In the genomic region with DNA sequence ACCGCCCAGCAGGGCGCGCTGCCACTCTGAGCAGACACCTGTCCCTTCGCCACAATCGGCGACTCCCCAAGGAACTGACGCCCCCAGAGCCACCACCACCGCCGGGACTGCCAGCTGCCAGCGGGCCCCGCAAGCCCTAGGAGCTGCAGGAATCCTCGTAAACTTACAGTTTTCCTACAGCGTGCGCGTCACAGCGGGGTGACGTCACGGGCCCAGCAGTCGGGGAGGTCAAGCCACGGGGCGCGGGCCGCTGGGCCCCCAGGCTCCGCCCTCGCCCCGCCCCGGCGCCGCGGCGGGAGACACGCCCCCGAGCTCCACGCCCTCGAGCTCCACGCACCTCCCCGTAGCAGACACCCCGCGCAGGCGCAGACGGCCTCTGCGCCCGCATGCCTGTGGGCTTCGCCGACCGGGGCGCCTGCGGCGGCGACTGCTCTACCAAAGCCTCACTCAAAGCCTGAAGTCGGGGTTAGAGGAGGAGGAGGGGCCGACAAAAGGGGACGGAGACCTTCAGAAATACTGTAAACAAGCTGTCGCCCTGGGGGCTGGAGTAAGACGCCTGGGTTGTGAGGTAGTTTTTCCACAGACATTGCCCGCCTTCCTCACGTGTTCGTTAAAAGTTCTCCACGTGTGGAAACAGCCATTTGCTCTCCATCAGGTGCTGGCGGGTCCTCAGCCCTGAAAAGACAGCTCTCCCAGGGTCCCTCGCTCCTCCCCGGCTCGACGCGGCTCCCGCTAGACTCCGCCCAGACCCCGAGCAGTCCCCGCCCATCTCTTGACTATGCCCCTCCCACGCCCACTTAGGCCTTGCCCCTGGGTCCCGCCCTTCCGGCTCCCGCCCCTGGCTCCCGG, we compare ENCODE assay signal across 1 cellular context.
TF ChIP-seq lines count a peak whose summit lies in the region.

A gene with protein sequence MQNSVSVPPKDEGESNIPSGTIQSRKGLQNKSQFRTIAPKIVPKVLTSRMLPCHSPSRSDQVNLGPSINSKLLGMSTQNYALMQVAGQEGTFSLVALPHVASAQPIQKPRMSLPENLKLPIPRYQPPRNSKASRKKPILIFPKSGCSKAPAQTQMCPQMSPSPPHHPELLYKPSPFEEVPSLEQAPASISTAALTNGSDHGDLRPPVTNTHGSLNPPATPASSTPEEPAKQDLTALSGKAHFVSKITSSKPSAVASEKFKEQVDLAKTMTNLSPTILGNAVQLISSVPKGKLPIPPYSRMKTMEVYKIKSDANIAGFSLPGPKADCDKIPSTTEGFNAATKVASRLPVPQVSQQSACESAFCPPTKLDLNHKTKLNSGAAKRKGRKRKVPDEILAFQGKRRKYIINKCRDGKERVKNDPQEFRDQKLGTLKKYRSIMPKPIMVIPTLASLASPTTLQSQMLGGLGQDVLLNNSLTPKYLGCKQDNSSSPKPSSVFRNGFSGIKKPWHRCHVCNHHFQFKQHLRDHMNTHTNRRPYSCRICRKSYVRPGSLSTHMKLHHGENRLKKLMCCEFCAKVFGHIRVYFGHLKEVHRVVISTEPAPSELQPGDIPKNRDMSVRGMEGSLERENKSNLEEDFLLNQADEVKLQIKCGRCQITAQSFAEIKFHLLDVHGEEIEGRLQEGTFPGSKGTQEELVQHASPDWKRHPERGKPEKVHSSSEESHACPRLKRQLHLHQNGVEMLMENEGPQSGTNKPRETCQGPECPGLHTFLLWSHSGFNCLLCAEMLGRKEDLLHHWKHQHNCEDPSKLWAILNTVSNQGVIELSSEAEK (minus strand): TSS at position 200 of the 849 bp plus-strand sequence. CDS start 154,831 bp downstream, outside the sequence.

TF ChIP-seq in HCT116, 20 proteins besides CTCF, POLR2A, EP300 and RAD21 (continued from another document):
- TF ChIP-seq, protein P1, sequence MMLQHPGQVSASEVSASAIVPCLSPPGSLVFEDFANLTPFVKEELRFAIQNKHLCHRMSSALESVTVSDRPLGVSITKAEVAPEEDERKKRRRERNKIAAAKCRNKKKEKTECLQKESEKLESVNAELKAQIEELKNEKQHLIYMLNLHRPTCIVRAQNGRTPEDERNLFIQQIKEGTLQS (IDR thresholded peaks at IDR 0.05), result no peak
- TF ChIP-seq SP1 (IDR thresholded peaks at IDR 0.05; ENCODE audit: low read depth), result peak; percentile 26
- TF ChIP-seq ZNF274 (IDR thresholded peaks at IDR 0.05; ENCODE audit: low read depth, low read length), result no peak
- TF ChIP-seq SRF (IDR thresholded peaks at IDR 0.05; ENCODE audit: low read depth), result no peak
